ENCODE assay signal across 8 cellular contexts in the genomic region with DNA sequence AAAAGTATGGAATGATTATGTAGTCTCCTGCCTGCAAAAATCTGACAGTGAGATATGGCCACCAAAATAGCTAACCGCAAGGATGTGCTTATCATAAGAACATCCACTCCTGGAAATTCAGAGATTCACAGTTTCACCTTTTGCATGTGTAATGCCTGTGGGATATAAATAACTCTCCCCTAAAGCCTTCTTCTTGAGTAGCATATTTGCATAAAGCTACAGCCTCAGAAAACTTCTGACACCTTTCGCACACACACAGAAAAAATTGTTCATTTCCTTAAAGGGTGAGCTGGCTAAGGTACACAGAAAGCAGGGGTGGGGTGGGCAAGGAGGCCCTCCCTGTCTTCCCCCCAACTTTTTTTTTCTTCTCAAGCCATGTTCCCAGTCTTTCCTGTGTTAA. TPM values are rescaled to one million over a fixed set of nuclear protein-coding genes. Genes with fewer than 3 reads are reported as not detected.
A peak's percentile ranks its signal among the peaks of the same experiment; 100 is the strongest.
DNase-seq lines count a peak whose midpoint lies in the region; ATAC-seq lines count a peak whose summit lies in the region.

No MANE protein-coding gene starts in this region.

- DNase-seq in SK-N-DZ (ENCODE audit: low spot score): no peak
- DNase-seq in SIG-M5 treated with dmso at 0.1 percent for 504 hours (lab: John Stamatoyannopoulos, UW; ENCODE audit: unreplicated experiment): no peak
- no peak for DNase-seq in medulla oblongata (ENCODE audit: extremely low spot score)
- no peak for DNase-seq in NCI-H1436 treated with DMSO at 0.1 percent for 48 hours (lab: John Stamatoyannopoulos, UW)

- ATAC-seq in GM18867 (IDR thresholded peaks at IDR 0.05; ENCODE audit: unreplicated experiment) (peak; percentile 71), GM21390 (IDR thresholded peaks at IDR 0.05; ENCODE audit: unreplicated experiment) (peak; percentile 63), HG03196 (IDR thresholded peaks at IDR 0.05; ENCODE audit: unreplicated experiment) (peak; percentile 56), esophagus mucosa (peak; percentile 17)

RNA-seq across cellular contexts. Expression of a gene that starts 3.1 kb away (rescaled TPM):
- 1.5 TPM for total RNA-seq in esophagus mucosa
- not detected in 2 replicates for polyA plus RNA-seq in SK-N-DZ (2014; cell fraction: cytosol; rRNA removed)
- polyA plus RNA-seq in SK-N-DZ (2014; cell fraction: nucleus; rRNA removed): not detected in 2 replicates

Comparison
In these comparisons a context has a peak if more than half of its experiments do, and no peak if none do; other contexts are left out.
1. ATAC-seq: peak in every context shown above with its lines; median percentile 71 in GM18867; 63 in GM21390; 56 in HG03196; 17 in esophagus mucosa.